In genomic region chr2:110999626-111000025, GRCh38 we compare ENCODE assay signal across 29 cellular contexts.
"Had no signal": no experiment of that assay in that cellular context is flagged by ENCODE, and none has a peak within 500 bp of the region (broad histone marks: within the 10 kb centered on the region; RNA-seq: fewer than 3 reads in every experiment).

No MANE protein-coding gene starts in this region.

- H3K9me3 ChIP-seq: neutrophil, pancreas, prostate gland, right atrium auricular region, spleen, suprapubic skin, testis, tibial artery, transverse colon, upper lobe of right lung, uterus had no signal

- H3K27me3 ChIP-seq: neutrophil, right atrium auricular region, spleen, testis, tibial artery, transverse colon, upper lobe of right lung, uterus had no signal

- H3K4me2 ChIP-seq: smooth muscle cell had no signal

- DNase-seq: naive thymus-derived CD8-positive, alpha-beta T cell; nephron progenitor cell; nucleus accumbens; pancreas; retina; spleen; stimulated activated CD4-positive, alpha-beta T cell treated with anti-CD3 and anti-CD28 coated beads, Interleukin-12 subunit alpha, Interleukin-12 subunit beta, amount 100 ng/mL, for 4 hours; stimulated activated CD4-positive, alpha-beta T cell treated with anti-CD3 and anti-CD28 coated beads, Interleukin-1b, Interleukin-23, amount 100 ng/mL, for 48 hours; stimulated activated CD4-positive, alpha-beta T cell treated with anti-CD3 and anti-CD28 coated beads, Interleukin-4, amount 100 ng/mL, for 1 hour; stimulated activated CD4-positive, alpha-beta T cell treated with anti-CD3 and anti-CD28 coated beads, Interleukin-4, amount 100 ng/mL, for 4 hours; stimulated activated CD8-positive, alpha-beta memory T cell treated with anti-CD3 and anti-CD28 coated beads, Interleukin-4, amount 100 ng/mL, for 48 hours; stimulated activated naive CD4-positive, alpha-beta T cell; stimulated activated naive CD8-positive, alpha-beta T cell treated with anti-CD3 and anti-CD28 coated beads, Interleukin-15, amount 100 ng/mL, for 72 hours; stimulated activated naive CD8-positive, alpha-beta T cell treated with anti-CD3 and anti-CD28 coated beads, Interleukin-15, Interleukin-2, amounts not matched to agents 100 U/mL and 50 U/mL, for 24 hours; substantia nigra; testis; tibial artery; transverse colon; upper lobe of right lung; uterus had no signal

- H3K4me3 ChIP-seq: pancreas, prostate gland, right atrium auricular region, skin epidermis, smooth muscle cell, spleen, suprapubic skin, testis, tibial artery, transverse colon, upper lobe of right lung, uterus had no signal

- H3K27ac ChIP-seq: neutrophil, pancreas, prostate gland, right atrium auricular region, skin epidermis, spleen, suprapubic skin, testis, tibial artery, transverse colon, upper lobe of right lung, uterus had no signal

- ATAC-seq: naive thymus-derived CD8-positive, alpha-beta T cell; natural killer cell treated with Interleukin-12 subunit alpha and Interleukin-12 subunit beta and Interleukin-15 and Interleukin-18, amount 100 ng/mL, for 72 hours; pancreas; sciatic nerve; stimulated activated memory B cell treated with anti-CD40 and anti-IgM and Interleukin-4, amounts not matched to agents 10 μg/mL and 1 μg/mL and 100 μg/mL, for 72 hours; stimulated activated naive CD8-positive, alpha-beta T cell treated with anti-CD3 and anti-CD28 coated beads, Interleukin-15, amount 100 ng/mL, for 72 hours; stimulated activated naive CD8-positive, alpha-beta T cell treated with anti-CD3 and anti-CD28 coated beads, Interleukin-15, Interleukin-2, amounts not matched to agents 100 U/mL and 50 U/mL, for 24 hours; upper lobe of right lung had no signal

- H3K4me1 ChIP-seq: pancreas, prostate gland, right atrium auricular region, suprapubic skin, testis, uterus had no signal

- H3K36me3 ChIP-seq: neutrophil, pancreas, prostate gland, right atrium auricular region, spleen, suprapubic skin, tibial artery, transverse colon, upper lobe of right lung, uterus had no signal
